13 cellular contexts compared by ENCODE assay signal in the genomic region with DNA sequence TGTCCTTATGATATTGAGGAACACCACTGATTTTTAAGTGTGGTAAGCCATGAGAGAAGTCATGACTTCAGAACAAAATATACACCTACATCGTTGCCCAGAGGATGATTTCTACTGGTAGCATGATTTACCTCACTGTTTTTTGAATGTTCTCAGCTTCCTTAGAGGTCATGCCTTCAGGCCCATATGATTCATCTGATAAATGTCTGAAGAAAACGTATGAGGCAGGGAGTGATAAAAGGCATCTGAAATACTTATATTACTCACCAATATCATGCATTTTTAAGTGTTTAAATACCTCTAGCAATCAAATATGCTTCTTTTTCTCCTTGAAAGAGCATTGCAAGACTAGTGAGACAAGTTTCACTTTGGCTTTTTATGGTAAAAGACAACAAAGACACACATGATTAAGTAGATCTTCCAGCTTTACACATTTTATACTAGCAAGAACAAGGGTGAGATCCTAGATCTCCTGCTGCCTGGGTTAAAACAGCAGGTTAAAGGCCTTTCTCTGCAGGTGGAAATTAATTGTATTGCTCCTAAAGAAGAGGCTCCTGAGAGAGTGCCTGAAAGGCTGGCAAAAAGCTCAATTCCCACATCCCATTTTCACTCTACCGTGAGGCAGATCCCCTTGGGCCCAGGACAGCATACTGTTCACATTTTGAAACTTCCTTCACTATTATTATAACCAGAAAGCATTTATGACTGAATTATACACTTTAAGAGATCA.
A peak's percentile ranks its signal among the peaks of the same experiment; 100 is the strongest.
DNase-seq lines count a peak whose midpoint lies in the region; ATAC-seq and TF ChIP-seq lines count a peak whose summit lies in the region.
"Had no signal": no experiment of that assay in that cellular context is flagged by ENCODE, and none has a peak within 500 bp of the region (broad histone marks: within the 10 kb centered on the region; RNA-seq: fewer than 3 reads in every experiment).

No MANE protein-coding gene starts in this region.

- H3K27me3 ChIP-seq in BJ (ENCODE audit: control insufficient read depth, insufficient read depth, low read length) (no peaks in the 10 kb centered on the region), aorta (ENCODE audit: control insufficient read depth in 1 of 2, insufficient read depth in 2 of 2, low read length in 1 of 2) (no peaks in the 10 kb centered on the region), HAP-1 (ENCODE audit: low read depth) (no peaks in the 10 kb centered on the region)

- in situ Hi-C loops in astrocyte of the spinal cord (cut with HindIII; ENCODE audit: low sequenced_read_pairs) (no loop called here), HAP-1 (cut with MboI; ENCODE audit: low sequenced_read_pairs) (no loop called here)

- TF ChIP-seq CTCF in BJ (IDR thresholded peaks at IDR 0.05; ENCODE audit: insufficient read depth, low read depth, low read length) = no peak
- TF ChIP-seq CTCF in astrocyte of the spinal cord (IDR thresholded peaks at IDR 0.05; ENCODE audit: low read depth, low read length) = no peak

- peak; percentile 68 for DNase-seq in BJ (ENCODE audit: low read depth)
- DNase-seq in M059J (ENCODE audit: low read depth) = peak; percentile 48
- DNase-seq in astrocyte of the spinal cord (ENCODE audit: low read depth, low spot score) = peak; percentile 58
- peak; percentile 3 for DNase-seq in myocyte (ENCODE audit: low read depth)
- no peak for DNase-seq in NCI-H524 treated with DMSO at 0.1 percent for 48 hours (lab: John Stamatoyannopoulos, UW)
- no peak for DNase-seq in aorta
- DNase-seq in HAP-1 (ENCODE audit: low spot score in 2 of 2) = no peak
- DNase-seq: activated naive CD8-positive, alpha-beta T cell treated with anti-CD3 and anti-CD28 coated beads, Interleukin-2, amount 10 ng/mL, durations not matched to agents 7 days and 5 days; CD8-positive, alpha-beta T cell; effector CD8-positive, alpha-beta T cell; NCI-H1694; small intestine had no signal

- no peak for ATAC-seq in aorta (ENCODE audit: low FRiP score)
- no peak for ATAC-seq in activated CD4-positive, CD25-positive, alpha-beta regulatory T cell treated with anti-CD3 and anti-CD28 coated beads, Interleukin-2, amount 50 U/mL, for 24 hours
- ATAC-seq: CD8-positive, alpha-beta T cell had no signal

- intact Hi-C loops in aorta (cut with DNase I) = no loop called here

- H3K9me3 ChIP-seq in aorta (ENCODE audit: control insufficient read depth, low read length) (no peaks in the 10 kb centered on the region), HAP-1 (no peaks in the 10 kb centered on the region)

- CTCF ChIA-PET in BJ (lab: Yijun Ruan, JAX) = no interaction called here

- H3K4me1 ChIP-seq in aorta (ENCODE audit: control insufficient read depth in 1 of 2, insufficient read depth in 2 of 2, low read length in 2 of 2) (peaks cover 0 to 1% of the 10 kb centered on the region in 2 donors), HAP-1 (no peaks in the 10 kb centered on the region)

- H3K27ac ChIP-seq in aorta (ENCODE audit: low read depth in 1 of 2, low read length in 2 of 2) = no peak overlapping the region

- 34 to 35% methylated on average over 3 of the region's 3 CpGs for WGBS in aorta, 2 donors

- POLR2A ChIA-PET in BJ (lab: Charles Lee) = interaction anchor here (0.6 kb wide), 1 partner anchor 11 kb away, joined by 6 read pairs; no protein-coding TSS in a partner anchor

- no peak overlapping the region for H3K4me3 ChIP-seq in BJ (ENCODE audit: low read depth, low read length)
- no peak overlapping the region for H3K4me3 ChIP-seq in astrocyte of the spinal cord (ENCODE audit: low read depth, low read length)
- H3K4me3 ChIP-seq in aorta (ENCODE audit: low read length in 2 of 2) = no peak overlapping the region
- no peak overlapping the region for H3K4me3 ChIP-seq in HAP-1

- H3K36me3 ChIP-seq in BJ (ENCODE audit: control insufficient read depth, insufficient read depth, low read length) (no peaks in the 10 kb centered on the region), aorta (ENCODE audit: control insufficient read depth in 1 of 2, insufficient read depth in 2 of 2, low read length in 1 of 2) (no peaks in the 10 kb centered on the region), HAP-1 (replicated peaks) (no peaks in the 10 kb centered on the region)

Comparison
In these comparisons a context has a peak if more than half of its experiments do, and no peak if none do; other contexts are left out.
1. DNase-seq: peak in BJ (single experiment), M059J (single experiment), astrocyte of the spinal cord (single experiment) and myocyte (single experiment); none in NCI-H524 treated with DMSO at 0.1 percent for 48 hours (single experiment), aorta (0 of 2) and HAP-1 (0 of 2).